10 cellular contexts compared by ENCODE assay signal in the genomic region with DNA sequence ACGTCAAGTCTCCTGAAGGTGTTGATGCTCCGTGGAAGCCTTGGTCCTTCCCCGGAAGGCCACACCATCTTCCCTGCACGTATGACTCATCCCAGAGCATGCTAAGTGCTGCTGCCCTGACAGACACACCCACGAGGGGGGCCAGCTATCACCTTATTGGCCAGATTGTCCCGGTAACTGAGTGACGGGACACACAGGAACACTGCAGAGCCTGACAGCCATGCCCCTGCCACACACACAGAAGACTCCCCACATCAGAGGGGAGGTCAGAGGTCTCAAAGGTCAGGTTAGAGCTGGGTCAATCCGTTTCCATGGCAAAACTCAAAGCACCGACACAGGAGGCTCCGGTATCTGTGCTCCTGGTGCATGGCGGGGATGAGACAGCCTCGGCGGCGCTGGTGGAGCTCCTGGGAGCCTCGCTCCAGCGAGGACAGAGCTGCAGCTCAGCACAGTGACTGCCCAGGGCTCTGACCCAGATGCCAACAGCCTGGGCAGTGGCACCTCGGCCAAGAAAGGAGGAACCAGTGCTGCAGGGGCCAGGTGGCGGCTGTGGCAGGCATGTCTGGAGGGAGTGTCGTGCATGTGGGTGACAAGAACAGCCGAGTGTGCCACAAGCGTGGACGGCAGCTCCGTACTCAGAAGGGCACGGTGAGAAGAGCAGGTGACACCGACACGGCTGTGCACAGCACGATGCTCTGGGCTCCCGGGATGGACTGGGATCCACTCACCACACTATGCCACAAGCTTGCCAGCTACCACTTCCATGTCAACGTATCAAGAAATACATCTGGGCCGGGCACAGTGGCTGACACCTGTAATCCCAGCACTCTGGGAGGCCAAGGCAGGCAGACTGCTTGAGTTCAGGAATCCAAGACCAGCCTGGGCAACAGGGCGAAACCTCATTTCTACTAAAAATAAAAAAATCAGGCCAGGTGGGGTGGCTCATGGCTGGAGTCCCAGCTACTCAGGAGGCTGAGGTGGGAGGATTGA. TPM values are rescaled to one million over a fixed set of nuclear protein-coding genes. Genes with fewer than 3 reads are reported as not detected.
DNase-seq lines count a peak whose midpoint lies in the region; ATAC-seq and TF ChIP-seq lines count a peak whose summit lies in the region.
"Had no signal": no experiment of that assay in that cellular context is flagged by ENCODE, and none has a peak within 500 bp of the region (broad histone marks: within the 10 kb centered on the region; RNA-seq: fewer than 3 reads in every experiment).

No MANE protein-coding gene starts in this region.

- H3K18ac ChIP-seq in trophoblast cell (ENCODE audit: low read length) = no peak overlapping the region

- H3K4me3 Mint-ChIP-seq in GM23338 (no peak overlapping the region), T-cell (no peak overlapping the region)
- no peak overlapping the region for H3K4me3 Mint-ChIP-seq in CD4-positive, alpha-beta memory T cell
- H3K4me3 Mint-ChIP-seq: activated T-helper 1 cell treated with anti-CD3 and anti-CD28 coated beads, Interleukin-12 subunit alpha, Interleukin-12 subunit beta, Interleukin-2, Interleukin-4 antibody, amounts not matched to agents 30 ng/mL and 10 ng/mL and 1 ng/mL, durations not matched to agents 14 hours and 24 hours and 36 hours; IgD-negative memory B cell had no signal

- H4K8ac ChIP-seq in trophoblast cell (ENCODE audit: low read depth, low read length) = no peak overlapping the region

- H3K4ac ChIP-seq in trophoblast cell (ENCODE audit: low read depth, low read length) = no peak overlapping the region

- H3F3A ChIP-seq in GM23338 (replicated peaks; ENCODE audit: low read depth) = 0 out of 2 replicates have a peak, but pooled peaks cover 19% of the 10 kb centered on the region

- TF ChIP-seq CTCF in GM23338 (conservative IDR thresholded peaks at IDR 0.05; ENCODE audit: low read depth in 2 of 2) = no peak

- H2AK5ac ChIP-seq in trophoblast cell (ENCODE audit: low read length) = no peak overlapping the region

- H2BK5ac ChIP-seq in trophoblast cell (ENCODE audit: low read depth, low read length, poor library complexity) = no peak overlapping the region

- no peak for DNase-seq in GM23338 (ENCODE audit: low spot score)
- peak; percentile 51 to 82 for DNase-seq in SJSA1 (ENCODE audit: low read depth in 1 of 2, low spot score in 2 of 2)
- peak; percentile 43 for DNase-seq in fibroblast of peridontal ligament (ENCODE audit: extremely low read depth)
- peak; percentile 15 to 43 for DNase-seq in trophoblast cell
- no peak for DNase-seq in CD4-positive, alpha-beta memory T cell
- no peak for DNase-seq in T-cell

- peaks cover 17% of the 10 kb centered on the region for H3K79me2 ChIP-seq in GM23338 (replicated peaks; ENCODE audit: insufficient read depth)
- H3K79me2 ChIP-seq in trophoblast cell (ENCODE audit: control insufficient read depth, insufficient read depth, low read length, poor library complexity) = no peaks in the 10 kb centered on the region

- no peak overlapping the region for H3K27ac Mint-ChIP-seq in GM23338
- H3K27ac Mint-ChIP-seq in CD4-positive, alpha-beta memory T cell = peak overlapping the region in 2 of 7 donors; percentile 52 to 93
- no peak overlapping the region for H3K27ac Mint-ChIP-seq in T-cell
- H3K27ac Mint-ChIP-seq: activated T-helper 1 cell treated with anti-CD3 and anti-CD28 coated beads, Interleukin-12 subunit alpha, Interleukin-12 subunit beta, Interleukin-2, Interleukin-4 antibody, amounts not matched to agents 30 ng/mL and 10 ng/mL and 1 ng/mL, durations not matched to agents 14 hours and 24 hours and 36 hours had no signal

- no peak overlapping the region for H3K4me3 ChIP-seq in GM23338
- no peak overlapping the region for H3K4me3 ChIP-seq in SJSA1
- H3K4me3 ChIP-seq in trophoblast cell (ENCODE audit: low read depth, low read length) = no peak overlapping the region
- H3K4me3 ChIP-seq in CD4-positive, alpha-beta memory T cell (ENCODE audit: low read length in 2 of 2) = no peak overlapping the region

- no CpG with 5 or more reads among the region's 31 CpGs for WGBS in trophoblast cell (ENCODE audit: extremely low coverage, insufficient coverage, insufficient read length)

- H3K36me3 Mint-ChIP-seq in GM23338 (ENCODE audit: low read depth) (0 out of 3 replicates have a peak, but pooled peaks cover under 1% of the 10 kb centered on the region), T-cell (no peaks in the 10 kb centered on the region)
- H3K36me3 Mint-ChIP-seq in CD4-positive, alpha-beta memory T cell = no peaks in the 10 kb centered on the region
- H3K36me3 Mint-ChIP-seq: IgD-negative memory B cell had no signal

- no peaks in the 10 kb centered on the region for H3K9me3 Mint-ChIP-seq in GM23338
- H3K9me3 Mint-ChIP-seq in CD4-positive, alpha-beta memory T cell = peaks cover 0 to 3% (median 0%) of the 10 kb centered on the region in 8 donors
- no peaks in the 10 kb centered on the region for H3K9me3 Mint-ChIP-seq in T-cell
- H3K9me3 Mint-ChIP-seq: activated T-helper 1 cell treated with anti-CD3 and anti-CD28 coated beads, Interleukin-12 subunit alpha, Interleukin-12 subunit beta, Interleukin-2, Interleukin-4 antibody, amounts not matched to agents 30 ng/mL and 10 ng/mL and 1 ng/mL, durations not matched to agents 14 hours and 24 hours and 36 hours; IgD-negative memory B cell had no signal

- H2AFZ ChIP-seq in GM23338 (no peak overlapping the region), trophoblast cell (ENCODE audit: insufficient read depth, low read length, poor library complexity) (no peak overlapping the region)

- H3K36me3 ChIP-seq in GM23338 (ENCODE audit: insufficient read depth) (no peaks in the 10 kb centered on the region), SJSA1 (peaks cover 40% of the 10 kb centered on the region), trophoblast cell (ENCODE audit: control insufficient read depth in 1 of 2, insufficient read depth in 2 of 2, low read length in 2 of 2) (peaks cover 14 to 29% of the 10 kb centered on the region in 2 experiments)
- no peaks in the 10 kb centered on the region for H3K36me3 ChIP-seq in CD4-positive, alpha-beta memory T cell (ENCODE audit: insufficient read depth, low read length)

- ATAC-seq in GM23338 (no peak), GM21723 (IDR thresholded peaks at IDR 0.05; ENCODE audit: unreplicated experiment) (no peak), GM18909 (IDR thresholded peaks at IDR 0.05; ENCODE audit: poor library complexity, unreplicated experiment) (no peak), T-cell (replicated peaks in 1 of 4) (no peak)

- no peaks in the 10 kb centered on the region for H3K27me3 ChIP-seq in GM23338 (ENCODE audit: insufficient read depth)
- no peaks in the 10 kb centered on the region for H3K27me3 ChIP-seq in SJSA1 (replicated peaks)
- no peaks in the 10 kb centered on the region for H3K27me3 ChIP-seq in trophoblast cell (ENCODE audit: insufficient read depth, low read length)
- no peaks in the 10 kb centered on the region for H3K27me3 ChIP-seq in CD4-positive, alpha-beta memory T cell (ENCODE audit: insufficient read depth, low read length)

- H3K9me3 ChIP-seq in SJSA1 (replicated peaks) (no peaks in the 10 kb centered on the region), trophoblast cell (ENCODE audit: insufficient read depth, low read depth, low read length) (no peaks in the 10 kb centered on the region)
- H3K9me3 ChIP-seq in CD4-positive, alpha-beta memory T cell (ENCODE audit: control insufficient read depth in 1 of 2, low read length in 2 of 2) = no peaks in the 10 kb centered on the region

- no peak overlapping the region for H3K14ac ChIP-seq in trophoblast cell (ENCODE audit: low read length)

- no peak overlapping the region for H2BK120ac ChIP-seq in trophoblast cell (ENCODE audit: insufficient read depth, low read length, poor library complexity)

- H4K91ac ChIP-seq in trophoblast cell (ENCODE audit: low read depth, low read length) = no peak overlapping the region

- intact Hi-C loops in CD4-positive, alpha-beta memory T cell (cut with micrococcal nuclease) = no loop called here

- H3K27ac ChIP-seq in GM23338 (ENCODE audit: low read depth) (no peak overlapping the region), SJSA1 (no peak overlapping the region), trophoblast cell (ENCODE audit: low read depth, low read length) (no peak overlapping the region)
- H3K27ac ChIP-seq in CD4-positive, alpha-beta memory T cell (ENCODE audit: low read depth, low read length) = no peak overlapping the region

- CTCF ChIA-PET in CD4-positive, alpha-beta memory T cell (lab: Charles Lee; ENCODE audit: partially characterized antibody) = no interaction called here
- CTCF ChIA-PET in T-cell (lab: Charles Lee) = no interaction called here

- H3K4me2 ChIP-seq in GM23338 (no peak overlapping the region), trophoblast cell (ENCODE audit: low read length) (no peak overlapping the region)

- H4K20me1 ChIP-seq in GM23338 (replicated peaks; ENCODE audit: insufficient read depth) = peaks cover 23% of the 10 kb centered on the region

- H3K27me3 Mint-ChIP-seq in GM23338 (ENCODE audit: insufficient read depth, low read depth, poor library complexity) = peaks cover 15% of the 10 kb centered on the region
- H3K27me3 Mint-ChIP-seq in CD4-positive, alpha-beta memory T cell = no peaks in the 10 kb centered on the region
- no peaks in the 10 kb centered on the region for H3K27me3 Mint-ChIP-seq in T-cell
- H3K27me3 Mint-ChIP-seq: IgD-negative memory B cell had no signal

- H3K79me1 ChIP-seq in trophoblast cell (ENCODE audit: low read length) = no peaks in the 10 kb centered on the region

- H3K9ac ChIP-seq in trophoblast cell (ENCODE audit: low read length) = no peak overlapping the region

- no peak overlapping the region for H3K23ac ChIP-seq in trophoblast cell (ENCODE audit: low read length)

- no peak overlapping the region for H4K12ac ChIP-seq in trophoblast cell (ENCODE audit: low read depth, low read length)

- no peaks in the 10 kb centered on the region for H3K9me2 ChIP-seq in GM23338 (ENCODE audit: insufficient read depth)

- H3K4me1 Mint-ChIP-seq in GM23338 (no peaks in the 10 kb centered on the region; the same call in 2 of the 3 replicates), T-cell (peaks cover 5 to 10% (median 8%) of the 10 kb centered on the region in 3 donors)
- H3K4me1 Mint-ChIP-seq in CD4-positive, alpha-beta memory T cell = peaks cover 0 to 22% (median 7%) of the 10 kb centered on the region in 4 donors

- no peaks in the 10 kb centered on the region for H3K4me1 ChIP-seq in GM23338 (ENCODE audit: insufficient read depth)
- peaks cover 26% of the 10 kb centered on the region for H3K4me1 ChIP-seq in SJSA1 (replicated peaks)
- H3K4me1 ChIP-seq in trophoblast cell (ENCODE audit: control insufficient read depth in 1 of 2, insufficient read depth in 2 of 2, low read length in 2 of 2) = peaks cover 2% of the 10 kb centered on the region in 2 experiments
- H3K4me1 ChIP-seq in CD4-positive, alpha-beta memory T cell (ENCODE audit: insufficient read depth, low read length) = no peaks in the 10 kb centered on the region

- POLR2A ChIA-PET in CD4-positive, alpha-beta memory T cell (lab: Charles Lee; ENCODE audit: partially characterized antibody) = no interaction called here
- POLR2A ChIA-PET in T-cell (lab: Charles Lee) = no interaction called here

- H2BK12ac ChIP-seq in trophoblast cell (ENCODE audit: low read length) = no peak overlapping the region

RNA-seq across cellular contexts. Expression of a gene that starts 14.8 kb away (rescaled TPM):
- total RNA-seq in GM23338 (2014; rRNA removed; shearing (Covaris generic)) = 0.74 and 5.1 TPM in 2 replicates
- polyA plus RNA-seq in GM23338 (2016; fragmentation: Nextera tagmentation; extraction: Ambion mirVana) = 1.8 and 1.9 TPM in 2 replicates
- 0.31 and 0.47 TPM in 2 replicates for total RNA-seq in SJSA1 (2014; rRNA removed; shearing (Covaris generic))
- polyA plus RNA-seq in trophoblast cell (2013) = 1.5 and 1.7 TPM in 2 replicates
- 1 to 10 TPM; 1.8 to 2.8 TPM for total RNA-seq in CD4-positive, alpha-beta memory T cell
- polyA plus RNA-seq in CD4-positive, alpha-beta memory T cell = not detected
- 1 to 10 TPM; 1.0 to 3.1 (median 1.4) TPM for total RNA-seq in T-cell
- polyA plus RNA-seq: IgD-negative memory B cell had no signal

RNA-seq across cellular contexts. Expression of a gene that starts 19.4 kb away (rescaled TPM):
- 148 and 163 TPM in 2 replicates for total RNA-seq in GM23338 (2014; rRNA removed; shearing (Covaris generic))
- 244 and 248 TPM in 2 replicates for polyA plus RNA-seq in GM23338 (2016; fragmentation: Nextera tagmentation; extraction: Ambion mirVana)
- 57.2 and 58.6 TPM in 2 replicates for total RNA-seq in SJSA1 (2014; rRNA removed; shearing (Covaris generic))
- 206 and 207 TPM in 2 replicates for polyA plus RNA-seq in trophoblast cell (2013)
- 100 to 1,000 TPM; 128 to 132 TPM for total RNA-seq in CD4-positive, alpha-beta memory T cell
- polyA plus RNA-seq in CD4-positive, alpha-beta memory T cell = 100 to 1,000 TPM; 202 to 209 TPM
- total RNA-seq in T-cell = 100 to 1,000 TPM; 112 to 135 (median 134) TPM

RNA-seq across cellular contexts. Expression of a gene that starts 43.3 kb away (rescaled TPM):
- total RNA-seq in GM23338 (2014; rRNA removed; shearing (Covaris generic)) = 71.4 and 80.3 TPM in 2 replicates
- polyA plus RNA-seq in GM23338 (2016; fragmentation: Nextera tagmentation; extraction: Ambion mirVana) = 36.5 and 39.3 TPM in 2 replicates
- 32.7 and 51.6 TPM in 2 replicates for total RNA-seq in SJSA1 (2014; rRNA removed; shearing (Covaris generic))
- 23.7 and 23.9 TPM in 2 replicates for polyA plus RNA-seq in trophoblast cell (2013)
- 10 to 100 TPM; 23.0 to 24.7 TPM for total RNA-seq in CD4-positive, alpha-beta memory T cell
- 10 to 100 TPM in 1 of 2 donors, 1 to 10 TPM in 1; 9.5 to 12.2 TPM for polyA plus RNA-seq in CD4-positive, alpha-beta memory T cell
- total RNA-seq in T-cell = 10 to 100 TPM; 24.6 to 42.5 (median 31.1) TPM

RNA-seq across cellular contexts. Expression of a gene that starts 44.7 kb away (rescaled TPM):
- 11.1 and 15.1 TPM in 2 replicates for total RNA-seq in GM23338 (2014; rRNA removed; shearing (Covaris generic))
- 7.7 and 8.6 TPM in 2 replicates for polyA plus RNA-seq in GM23338 (2016; fragmentation: Nextera tagmentation; extraction: Ambion mirVana)
- total RNA-seq in SJSA1 (2014; rRNA removed; shearing (Covaris generic)) = 0.50 and 0.76 TPM in 2 replicates
- 3.3 and 3.4 TPM in 2 replicates for polyA plus RNA-seq in trophoblast cell (2013)
- total RNA-seq in CD4-positive, alpha-beta memory T cell = 1 to 10 TPM; 2.7 to 2.9 TPM
- polyA plus RNA-seq in CD4-positive, alpha-beta memory T cell = 1 to 10 TPM in 1 of 2 donors, under 1 TPM in 1; 0.72 to 1.3 TPM
- total RNA-seq in T-cell = 1 to 10 TPM; 2.1 to 6.3 (median 5.9) TPM
- polyA plus RNA-seq: IgD-negative memory B cell had no signal

Comparison
In these comparisons a context has a peak if more than half of its experiments do, and no peak if none do; other contexts are left out.
1. DNase-seq: peak in SJSA1 (2 of 2), fibroblast of peridontal ligament (single experiment) and trophoblast cell (2 of 2); none in GM23338 (single experiment), CD4-positive, alpha-beta memory T cell (0 of 5) and T-cell (0 of 34).